14 cellular contexts compared by ENCODE assay signal in genomic region chr4:38872620-38873019, GRCh38. TPM values are rescaled to one million over a fixed set of nuclear protein-coding genes. Genes with fewer than 3 reads are reported as not detected.
DNase-seq lines count a peak whose midpoint lies in the region; ATAC-seq and TF ChIP-seq lines count a peak whose summit lies in the region.
"Had no signal": no experiment of that assay in that cellular context is flagged by ENCODE, and none has a peak within 500 bp of the region (broad histone marks: within the 10 kb centered on the region; RNA-seq: fewer than 3 reads in every experiment).

No MANE protein-coding gene starts in this region.

- no peak overlapping the region for H3K14ac ChIP-seq in IMR-90 (replicated peaks; ENCODE audit: low read depth, low read length)

- H3K36me3 ChIP-seq in IMR-90 (ENCODE audit: control insufficient read depth, insufficient read depth, low read length), result peaks cover 26% of the 10 kb centered on the region
- H3K36me3 ChIP-seq in osteoblast (ENCODE audit: insufficient read depth, low read length), result peaks cover 46% of the 10 kb centered on the region
- H3K36me3 ChIP-seq: BLaER1, cardiac muscle cell had no signal

- peak overlapping the region; percentile 53; the same call in 1 of the 2 replicates for H3K4me2 ChIP-seq in IMR-90 (ENCODE audit: low read depth, low read length)
- no peak overlapping the region for H3K4me2 ChIP-seq in osteoblast (ENCODE audit: insufficient read depth, low read length)
- H3K4me2 ChIP-seq: BLaER1 had no signal

- H2AK5ac ChIP-seq in IMR-90 (ENCODE audit: low read depth, low read length), result no peak overlapping the region

- H3K27me3 ChIP-seq in IMR-90 (ENCODE audit: control insufficient read depth, insufficient read depth, low read length) (no peaks in the 10 kb centered on the region), osteoblast (ENCODE audit: insufficient read depth, low read length) (no peaks in the 10 kb centered on the region)
- H3K27me3 ChIP-seq: cardiac muscle cell had no signal

- H3K27ac ChIP-seq in IMR-90 (ENCODE audit: insufficient read depth, low read length), result peak overlapping the region; percentile 53; the same call in 1 of the 2 replicates
- peak overlapping the region; percentile 31 for H3K27ac ChIP-seq in osteoblast (ENCODE audit: low read depth, low read length)
- H3K27ac ChIP-seq: BLaER1, cardiac muscle cell, VCaP had no signal

- peak; percentile 6; the same call in 1 of the 2 replicates for ATAC-seq in IMR-90 (ENCODE audit: low read depth)
- no peak for ATAC-seq in naive thymus-derived CD8-positive, alpha-beta T cell

- no peaks in the 10 kb centered on the region for H3K36me3 Mint-ChIP-seq in naive thymus-derived CD8-positive, alpha-beta T cell

- no peak overlapping the region for H3K18ac ChIP-seq in IMR-90 (ENCODE audit: low read depth, low read length)

- no peak overlapping the region for H3K56ac ChIP-seq in IMR-90 (ENCODE audit: extremely low read depth, insufficient read depth, low read length)

- no peak overlapping the region for H2AFZ ChIP-seq in IMR-90 (replicated peaks; ENCODE audit: low read length, poor library complexity)
- H2AFZ ChIP-seq in osteoblast (ENCODE audit: low read length), result no peak overlapping the region

- no peak for TF ChIP-seq RAD21 in IMR-90 (IDR thresholded peaks at IDR 0.05; ENCODE audit: low read length)

- H2BK15ac ChIP-seq in IMR-90 (ENCODE audit: low read depth, low read length), result no peak overlapping the region

- intact Hi-C loops in IMR-90 (cut with micrococcal nuclease), result no loop called here

- H3K4me3 ChIP-seq in IMR-90 (ENCODE audit: insufficient read depth, low read depth, low read length) (no peak overlapping the region), choroid plexus epithelial cell (ENCODE audit: low read depth, low read length) (no peak overlapping the region), osteoblast (ENCODE audit: insufficient read depth, low read length) (no peak overlapping the region)
- H3K4me3 ChIP-seq: BLaER1, cardiac muscle cell had no signal

- no peak overlapping the region for H2BK20ac ChIP-seq in IMR-90 (ENCODE audit: low read depth, low read length)

- no peak overlapping the region for H3K9ac ChIP-seq in IMR-90 (ENCODE audit: low read depth, low read length)
- H3K9ac ChIP-seq: BLaER1 had no signal

- CTCF ChIA-PET in IMR-90 (lab: Yijun Ruan, JAX), result interaction anchor here (0.9 kb wide), 1 partner anchor 16 kb away, joined by 3 read pairs; no protein-coding TSS in a partner anchor

- H2BK120ac ChIP-seq in IMR-90 (ENCODE audit: low read depth, low read length), result no peak overlapping the region

- H3K4me1 ChIP-seq in IMR-90 (ENCODE audit: control insufficient read depth, insufficient read depth, low read length) (peaks cover 24% of the 10 kb centered on the region), osteoblast (ENCODE audit: insufficient read depth, low read length) (peaks cover 43% of the 10 kb centered on the region)
- H3K4me1 ChIP-seq: BLaER1 had no signal

- peaks cover 12% of the 10 kb centered on the region for H3K9me1 ChIP-seq in IMR-90 (ENCODE audit: insufficient read depth, low read length)

- H3K27me3 Mint-ChIP-seq in naive thymus-derived CD8-positive, alpha-beta T cell, result peaks cover 9 to 28% (median 13%) of the 10 kb centered on the region in 5 donors

- peaks cover 98% of the 10 kb centered on the region for H3K79me2 ChIP-seq in osteoblast (ENCODE audit: insufficient read depth, low read length)

- H4K5ac ChIP-seq in IMR-90 (ENCODE audit: low read depth, low read length), result no peak overlapping the region

- H3K79me1 ChIP-seq in IMR-90 (ENCODE audit: low read depth in 1 of 2, low read length in 2 of 2), result peaks cover 20 to 71% of the 10 kb centered on the region in 2 experiments

- dilution Hi-C loops in IMR-90 (cut with HindIII; ENCODE audit: low sequenced_read_pairs, unreplicated experiment), result no loop called here

- H3K9me3 ChIP-seq in IMR-90 (ENCODE audit: control insufficient read depth, insufficient read depth, low read length) (no peaks in the 10 kb centered on the region), osteoblast (ENCODE audit: low read depth, low read length) (no peaks in the 10 kb centered on the region)
- H3K9me3 ChIP-seq: BLaER1 had no signal

- no peak overlapping the region for H4K91ac ChIP-seq in IMR-90 (ENCODE audit: insufficient read depth, low read depth, low read length)

- DNase-seq in AG08396 (ENCODE audit: low spot score) (peak; percentile 70), IMR-90 (peak; percentile 77), choroid plexus epithelial cell (ENCODE audit: low read depth) (peak; percentile 39), osteoblast (ENCODE audit: insufficient read length, low spot score, missing footprints) (peak; percentile 63), GM19240 (ENCODE audit: insufficient read length, low spot score) (no peak), GM13977 (ENCODE audit: low spot score) (no peak), NCI-H1092 (lab: John Stamatoyannopoulos, UW) (no peak)
- DNase-seq in naive thymus-derived CD8-positive, alpha-beta T cell, result no peak
- DNase-seq: activated T-cell treated with anti-CD3 and anti-CD28 coated beads, Interleukin-2, amount 50 U/mL, for 48 hours; NCI-H1930; RPMI8226 had no signal

- no peak overlapping the region for H3K4me3 Mint-ChIP-seq in naive thymus-derived CD8-positive, alpha-beta T cell

- 0 out of 4 replicates have a peak overlapping the region, but pooled peaks of 1 of the 2 experiments have one; percentile 3 for H4K8ac ChIP-seq in IMR-90 (ENCODE audit: low read depth in 2 of 2, low read length in 2 of 2)

- TF ChIP-seq POLR2A in IMR-90 (IDR thresholded peaks at IDR 0.05; ENCODE audit: low read depth, low read length), result no peak

- peak overlapping the region; percentile 73 for H2BK5ac ChIP-seq in IMR-90 (ENCODE audit: low read depth, low read length, poor library complexity, severe bottlenecking)

- no peaks in the 10 kb centered on the region for H3K9me3 Mint-ChIP-seq in naive thymus-derived CD8-positive, alpha-beta T cell

- BruUV-seq in IMR-90 (replicated peaks; lab: Mats Ljungman, UMichigan), result no TSS peak

- H4K20me1 ChIP-seq in IMR-90 (ENCODE audit: insufficient read depth, low read length) (peaks cover 76% of the 10 kb centered on the region), osteoblast (ENCODE audit: insufficient read depth, low read length) (peaks cover 64% of the 10 kb centered on the region)
- H4K20me1 ChIP-seq: BLaER1 had no signal

- no peak overlapping the region for H3K27ac Mint-ChIP-seq in naive thymus-derived CD8-positive, alpha-beta T cell

- in situ Hi-C loops in IMR-90 (cut with MboI; ENCODE audit: low sequenced_read_pairs) (no loop called here), GM13977 (cut with MboI; ENCODE audit: low pct_unique_long_range_greater_than_20kb, low sequenced_read_pairs, unreplicated experiment) (no loop called here)

- POLR2A ChIA-PET in IMR-90 (lab: Charles Lee; ENCODE audit: unreplicated experiment), result interaction anchor here (0.6 to 1.0 kb wide), 2 partner anchors 17 to 71 kb away, joined by 3 to 4 read pairs; no protein-coding TSS in a partner anchor
- POLR2A ChIA-PET in naive thymus-derived CD8-positive, alpha-beta T cell (lab: Charles Lee), result no interaction called here

- TF ChIP-seq CTCF in IMR-90 (conservative IDR thresholded peaks at IDR 0.05; ENCODE audit: low read depth, low read length) (no peak), choroid plexus epithelial cell (conservative IDR thresholded peaks at IDR 0.05; ENCODE audit: low read depth, low read length) (no peak), osteoblast (IDR thresholded peaks at IDR 0.05; ENCODE audit: extremely low read depth, low read depth, low read length) (no peak), GM13977 (IDR thresholded peaks at IDR 0.05; ENCODE audit: extremely low read depth, insufficient read depth, missing control alignments) (no peak)

- H3K4me1 Mint-ChIP-seq in naive thymus-derived CD8-positive, alpha-beta T cell, result peaks cover 6 to 9% (median 7%) of the 10 kb centered on the region in 4 donors

- H3K23ac ChIP-seq in IMR-90 (ENCODE audit: low read depth, low read length), result no peak overlapping the region; the same call in 1 of the 2 replicates

- H3K4ac ChIP-seq in IMR-90 (ENCODE audit: low read depth, low read length), result no peak overlapping the region

- no peak overlapping the region for H2AK9ac ChIP-seq in IMR-90 (replicated peaks; ENCODE audit: low read depth, low read length, poor library complexity)

- WGBS in IMR-90 (ENCODE audit: extremely low coverage in 2 of 2, insufficient read length in 1 of 2), 2 experiments, result 33% methylated on average over 3 of the region's 5 CpGs; no CpG with 5 or more reads in 1 of the 2 experiments

TF ChIP-seq in IMR-90, 13 proteins besides CTCF, POLR2A, EP300 and RAD21 (continues in another document):
- no peak for TF ChIP-seq RCOR1 (IDR thresholded peaks at IDR 0.05; ENCODE audit: insufficient replicate concordance, low read length)
- TF ChIP-seq CHD1 (IDR thresholded peaks at IDR 0.05; ENCODE audit: low read depth, low read length), result no peak
- TF ChIP-seq MAZ (IDR thresholded peaks at IDR 0.05; ENCODE audit: borderline replicate concordance, low read depth, low read length), result no peak
- 0 out of 2 replicates have a peak, but pooled peaks have one; percentile 62 for TF ChIP-seq MXI1 (IDR thresholded peaks at IDR 0.05; ENCODE audit: borderline replicate concordance, low read depth, low read length)
- TF ChIP-seq RFX5 (IDR thresholded peaks at IDR 0.05; ENCODE audit: low read depth, low read length), result no peak
- no peak for TF ChIP-seq MAFK (IDR thresholded peaks at IDR 0.05; ENCODE audit: low read depth, low read length)
- TF ChIP-seq CEBPB (IDR thresholded peaks at IDR 0.05; ENCODE audit: low read depth, low read length), result peak; percentile 80
- TF ChIP-seq SMC3 (IDR thresholded peaks at IDR 0.05; ENCODE audit: low read depth, low read length), result no peak
- TF ChIP-seq BHLHE40 (IDR thresholded peaks at IDR 0.05; ENCODE audit: low read depth, low read length), result no peak

RNA-seq across cellular contexts. Expression of gene FAM114A1, which starts 5.0 kb away (rescaled TPM):
- total RNA-seq in IMR-90 (2012; rRNA removed), result 507 and 649 TPM in 2 replicates
- polyA plus RNA-seq in IMR-90 (2012; rRNA removed), result 135 and 152 TPM in 2 replicates
- 212 and 266 TPM in 2 replicates for polyA plus RNA-seq in IMR-90 (2012; cell fraction: cytosol; rRNA removed)
- 98.5 and 144 TPM in 2 replicates for polyA plus RNA-seq in IMR-90 (2012; cell fraction: nucleus; rRNA removed; ENCODE audit: low replicate concordance)
- total RNA-seq in osteoblast, result 352 and 392 TPM in 2 replicates
- under 1 TPM in 1 of 2 experiments, not detected in 1; 0.34 TPM for total RNA-seq in naive thymus-derived CD8-positive, alpha-beta T cell
- polyA plus RNA-seq in naive thymus-derived CD8-positive, alpha-beta T cell, result not detected

RNA-seq across cellular contexts. Expression of gene TLR6, which starts 16.0 kb away (rescaled TPM):
- total RNA-seq in IMR-90 (2012; rRNA removed) (3.9 and 4.4 TPM in 2 replicates), osteoblast (5.1 and 7.4 TPM in 2 replicates)
- 0.96 and 1.4 TPM in 2 replicates for polyA plus RNA-seq in IMR-90 (2012; rRNA removed)
- 0.26 and 0.27 TPM in 2 replicates for polyA plus RNA-seq in IMR-90 (2012; cell fraction: cytosol; rRNA removed)
- polyA plus RNA-seq in IMR-90 (2012; cell fraction: nucleus; rRNA removed; ENCODE audit: low replicate concordance), result 0.40 and 3.5 TPM in 2 replicates
- 1 to 10 TPM; 4.0 to 4.1 TPM for total RNA-seq in naive thymus-derived CD8-positive, alpha-beta T cell
- under 1 TPM in 1 of 3 donors, not detected in 2; 0.29 TPM for polyA plus RNA-seq in naive thymus-derived CD8-positive, alpha-beta T cell
- polyA plus RNA-seq: cardiac muscle cell had no signal

Comparison
In these comparisons a context has a peak if more than half of its experiments do, and no peak if none do; other contexts are left out.
1. DNase-seq: peak in AG08396 (single experiment), IMR-90 (single experiment), choroid plexus epithelial cell (single experiment) and osteoblast (single experiment); none in GM19240 (single experiment), GM13977 (single experiment), naive thymus-derived CD8-positive, alpha-beta T cell (0 of 10) and NCI-H1092 (single experiment).
2. RNA of gene FAM114A1, which starts 5.0 kb away (total RNA-seq): 507 to 649 TPM in IMR-90 and 352 to 392 TPM in osteoblast; 0.34 TPM in naive thymus-derived CD8-positive, alpha-beta T cell; every median in the first group is over 100 times any median in the second.